Comparison of ENCODE assay signal across 8 cellular contexts in genomic region chr9:109894921-109895758, GRCh38.
DNase-seq lines count a peak whose midpoint lies in the region; ATAC-seq and TF ChIP-seq lines count a peak whose summit lies in the region.

No MANE protein-coding gene starts in this region.

- ATAC-seq in GM21423 (IDR thresholded peaks at IDR 0.05; ENCODE audit: unreplicated experiment) = peak; percentile 70
- no peak for ATAC-seq in GM18520 (IDR thresholded peaks at IDR 0.05; ENCODE audit: unreplicated experiment)

- CTCF ChIA-PET in GM10248 (lab: Yijun Ruan, JAX) = interaction anchor here (0.9 to 1.0 kb wide), 2 partner anchors 12 to 258 kb away, joined by 3 read pairs; no protein-coding TSS in a partner anchor

- no peak overlapping the region for H3K4me3 ChIP-seq in foreskin fibroblast (ENCODE audit: low read depth in 1 of 2, low read length in 2 of 2)

- no peak for TF ChIP-seq CTCF in GM10248 (IDR thresholded peaks at IDR 0.05; ENCODE audit: control extremely low read depth, extremely low read depth, low read depth, missing control alignments)
- no peak for TF ChIP-seq CTCF in foreskin fibroblast (IDR thresholded peaks at IDR 0.05; ENCODE audit: low read depth, low read length)

- peak; percentile 33 for DNase-seq in GM10248 (ENCODE audit: extremely low spot score)
- DNase-seq in Kasumi-1 (lab: John Stamatoyannopoulos, UW) = peak; percentile 37 to 38
- DNase-seq in foreskin fibroblast = peak; percentile 70 to 75
- DNase-seq in GOT3 (lab: John Stamatoyannopoulos, UW) = no peak
- no peak for DNase-seq in H4 (ENCODE audit: low spot score)
- DNase-seq in NCI-H226 = no peak

- POLR2A ChIA-PET in GM10248 (lab: Yijun Ruan, JAX) = no interaction called here

Comparison
In these comparisons a context has a peak if more than half of its experiments do, and no peak if none do; other contexts are left out.
1. DNase-seq: peak in GM10248 (single experiment), Kasumi-1 (2 of 2) and foreskin fibroblast (2 of 2); none in GOT3 (single experiment), H4 (single experiment) and NCI-H226 (single experiment).